In genomic region chr6:158808918-158809678, GRCh38 we compare ENCODE assay signal across 8 cellular contexts. TPM values are rescaled to one million over a fixed set of nuclear protein-coding genes. Genes with fewer than 3 reads are reported as not detected.
A peak's percentile ranks its signal among the peaks of the same experiment; 100 is the strongest.
DNase-seq lines count a peak whose midpoint lies in the region; ATAC-seq and TF ChIP-seq lines count a peak whose summit lies in the region.

No MANE protein-coding gene starts in this region.

- DNase-seq in AG10803 (ENCODE audit: low read depth) (peak; percentile 31), middle frontal gyrus (ENCODE audit: extremely low spot score, low spot score) (no peak), NCI-H1436 treated with DMSO at 0.1 percent for 48 hours (lab: John Stamatoyannopoulos, UW) (no peak), NOMO-1 treated with dmso at 0.1 percent for 144 hours (lab: John Stamatoyannopoulos, UW; ENCODE audit: unreplicated experiment) (no peak)
- peak; percentile 36 for DNase-seq in activated CD4-positive, alpha-beta memory T cell treated with anti-CD3 and anti-CD28 coated beads for 36 hours

- no peak for TF ChIP-seq CTCF in AG10803 (conservative IDR thresholded peaks at IDR 0.05; ENCODE audit: low read length)

- H3K9me3 Mint-ChIP-seq in activated CD4-positive, alpha-beta memory T cell treated with anti-CD3 and anti-CD28 coated beads for 36 hours: no peaks in the 10 kb centered on the region

- intact Hi-C loops in activated CD4-positive, alpha-beta memory T cell treated with anti-CD3 and anti-CD28 coated beads for 36 hours (cut with micrococcal nuclease): no loop called here

- H3K4me1 Mint-ChIP-seq in activated CD4-positive, alpha-beta memory T cell treated with anti-CD3 and anti-CD28 coated beads for 36 hours (ENCODE audit: low read depth): peaks cover 96% of the 10 kb centered on the region

- H3K4me3 ChIP-seq in AG10803 (ENCODE audit: low read length) (no peak overlapping the region), mucosa of stomach (ENCODE audit: low read length) (no peak overlapping the region)

- ATAC-seq in GM19035 (IDR thresholded peaks at IDR 0.05; ENCODE audit: unreplicated experiment) (peak; percentile 75), HG03095 (IDR thresholded peaks at IDR 0.05; ENCODE audit: unreplicated experiment) (peak; percentile 67)

- H3K9me3 ChIP-seq in mucosa of stomach (ENCODE audit: control insufficient read depth, low read length): no peaks in the 10 kb centered on the region

- CTCF ChIA-PET in activated CD4-positive, alpha-beta memory T cell treated with anti-CD3 and anti-CD28 coated beads for 36 hours (lab: Charles Lee): interaction anchor here (1.1 to 1.9 kb wide), 3 partner anchors 16 to 295 kb away, joined by 3 to 4 read pairs (median 3); no protein-coding TSS in a partner anchor

- H3K4me1 ChIP-seq in mucosa of stomach (ENCODE audit: control insufficient read depth, insufficient read depth, low read length): peaks cover 62% of the 10 kb centered on the region

- POLR2A ChIA-PET in activated CD4-positive, alpha-beta memory T cell treated with anti-CD3 and anti-CD28 coated beads for 36 hours (lab: Charles Lee): interaction anchor here (1.0 to 1.6 kb wide), 3 partner anchors 8 to 61 kb away, joined by 3 to 4 read pairs (median 4); no protein-coding TSS in a partner anchor

- H3K9ac ChIP-seq in mucosa of stomach (ENCODE audit: low read length): peak overlapping the region; percentile 25

- no peaks in the 10 kb centered on the region for H3K36me3 ChIP-seq in mucosa of stomach (ENCODE audit: control insufficient read depth, insufficient read depth, low read length)

- H3K27ac Mint-ChIP-seq in activated CD4-positive, alpha-beta memory T cell treated with anti-CD3 and anti-CD28 coated beads for 36 hours: peak overlapping the region; percentile 79

- H3K36me3 Mint-ChIP-seq in activated CD4-positive, alpha-beta memory T cell treated with anti-CD3 and anti-CD28 coated beads for 36 hours: peaks cover 73% of the 10 kb centered on the region

- no peaks in the 10 kb centered on the region for H3K27me3 Mint-ChIP-seq in activated CD4-positive, alpha-beta memory T cell treated with anti-CD3 and anti-CD28 coated beads for 36 hours

- no peak overlapping the region for H3K4me3 Mint-ChIP-seq in activated CD4-positive, alpha-beta memory T cell treated with anti-CD3 and anti-CD28 coated beads for 36 hours

- no peaks in the 10 kb centered on the region for H3K27me3 ChIP-seq in mucosa of stomach (ENCODE audit: control insufficient read depth, insufficient read depth, low read length)

RNA-seq across cellular contexts. Expression of gene EZR, which starts 10.1 kb away (rescaled TPM):
- 100 to 1,000 TPM; 255 to 256 TPM for total RNA-seq in activated CD4-positive, alpha-beta memory T cell treated with anti-CD3 and anti-CD28 coated beads for 36 hours

Comparison
In these comparisons a context has a peak if more than half of its experiments do, and no peak if none do; other contexts are left out.
1. DNase-seq: peak in AG10803 (single experiment) and activated CD4-positive, alpha-beta memory T cell treated with anti-CD3 and anti-CD28 coated beads for 36 hours (single experiment); none in middle frontal gyrus (single experiment), NCI-H1436 treated with DMSO at 0.1 percent for 48 hours (single experiment) and NOMO-1 treated with dmso at 0.1 percent for 144 hours (single experiment).